ENCODE assay signal across 8 cellular contexts in genomic region chr6:88238065-88238464, GRCh38.
DNase-seq lines count a peak whose midpoint lies in the region; ATAC-seq and TF ChIP-seq lines count a peak whose summit lies in the region.

No MANE protein-coding gene starts in this region.

- peak; percentile 15 for TF ChIP-seq CTCF in activated CD8-positive, alpha-beta T cell treated with anti-CD3 and anti-CD28 coated beads for 36 hours (IDR thresholded peaks at IDR 0.05)
- TF ChIP-seq CTCF in adrenal gland (IDR thresholded peaks at IDR 0.05): peak in 4 of 6 experiments; percentile 24 to 42 (median 34)
- peak; percentile 63 for TF ChIP-seq CTCF in neural crest cell (conservative IDR thresholded peaks at IDR 0.05)

- H3K36me3 Mint-ChIP-seq in activated CD8-positive, alpha-beta T cell treated with anti-CD3 and anti-CD28 coated beads for 36 hours (ENCODE audit: low read depth): no peaks in the 10 kb centered on the region
- H3K36me3 Mint-ChIP-seq in activated CD8-positive, alpha-beta T cell treated with anti-CD3 and anti-CD28 coated beads, Interleukin-2, amount 10 ng/mL, durations not matched to agents 7 days and 5 days (ENCODE audit: low read depth): no peaks in the 10 kb centered on the region
- H3K36me3 Mint-ChIP-seq in neural crest cell (ENCODE audit: low read depth): peaks cover 7% of the 10 kb centered on the region

- H3K9me3 Mint-ChIP-seq in activated CD8-positive, alpha-beta T cell treated with anti-CD3 and anti-CD28 coated beads for 36 hours: peaks cover 3% of the 10 kb centered on the region
- H3K9me3 Mint-ChIP-seq in activated CD8-positive, alpha-beta T cell treated with anti-CD3 and anti-CD28 coated beads, Interleukin-2, amount 10 ng/mL, durations not matched to agents 7 days and 5 days (ENCODE audit: insufficient read depth): no peaks in the 10 kb centered on the region
- H3K9me3 Mint-ChIP-seq in neural crest cell: peaks cover 21% of the 10 kb centered on the region

- no peak overlapping the region for H3K27ac Mint-ChIP-seq in activated CD8-positive, alpha-beta T cell treated with anti-CD3 and anti-CD28 coated beads for 36 hours
- H3K27ac Mint-ChIP-seq in activated CD8-positive, alpha-beta T cell treated with anti-CD3 and anti-CD28 coated beads, Interleukin-2, amount 10 ng/mL, durations not matched to agents 7 days and 5 days: no peak overlapping the region
- no peak overlapping the region for H3K27ac Mint-ChIP-seq in neural crest cell (ENCODE audit: unreplicated experiment)

- POLR2A ChIA-PET in activated CD8-positive, alpha-beta T cell treated with anti-CD3 and anti-CD28 coated beads for 36 hours (lab: Charles Lee): no interaction called here
- POLR2A ChIA-PET in activated CD8-positive, alpha-beta T cell treated with anti-CD3 and anti-CD28 coated beads, Interleukin-2, amount 10 ng/mL, durations not matched to agents 7 days and 5 days (lab: Charles Lee): no interaction called here

- no peak for ATAC-seq in activated CD8-positive, alpha-beta T cell treated with anti-CD3 and anti-CD28 coated beads for 36 hours
- no peak for ATAC-seq in activated CD8-positive, alpha-beta T cell treated with anti-CD3 and anti-CD28 coated beads, Interleukin-2, amount 10 ng/mL, durations not matched to agents 7 days and 5 days
- peak; percentile 71 for ATAC-seq in HG03135 (IDR thresholded peaks at IDR 0.05; ENCODE audit: unreplicated experiment)

- H3K27ac ChIP-seq in adrenal gland: no peak overlapping the region

- no peak for TF ChIP-seq POLR2A in adrenal gland (IDR thresholded peaks at IDR 0.05)

- CTCF ChIA-PET in activated CD8-positive, alpha-beta T cell treated with anti-CD3 and anti-CD28 coated beads for 36 hours (lab: Charles Lee): interaction anchor here (1.2 kb wide), 3 partner anchors 308 to 848 kb away, joined by 3 to 4 read pairs (median 4); no protein-coding TSS in a partner anchor
- CTCF ChIA-PET in activated CD8-positive, alpha-beta T cell treated with anti-CD3 and anti-CD28 coated beads, Interleukin-2, amount 10 ng/mL, durations not matched to agents 7 days and 5 days (lab: Charles Lee): no interaction called here

- no peaks in the 10 kb centered on the region for H3K4me1 Mint-ChIP-seq in activated CD8-positive, alpha-beta T cell treated with anti-CD3 and anti-CD28 coated beads for 36 hours (ENCODE audit: low read depth)
- H3K4me1 Mint-ChIP-seq in activated CD8-positive, alpha-beta T cell treated with anti-CD3 and anti-CD28 coated beads, Interleukin-2, amount 10 ng/mL, durations not matched to agents 7 days and 5 days (ENCODE audit: low read depth): no peaks in the 10 kb centered on the region
- no peaks in the 10 kb centered on the region for H3K4me1 Mint-ChIP-seq in neural crest cell

- no peaks in the 10 kb centered on the region for H3K27me3 ChIP-seq in adrenal gland

- H3K4me1 ChIP-seq in adrenal gland (replicated peaks in 1 of 2): no peaks in the 10 kb centered on the region

- H3K4me3 Mint-ChIP-seq in activated CD8-positive, alpha-beta T cell treated with anti-CD3 and anti-CD28 coated beads for 36 hours: no peak overlapping the region
- H3K4me3 Mint-ChIP-seq in activated CD8-positive, alpha-beta T cell treated with anti-CD3 and anti-CD28 coated beads, Interleukin-2, amount 10 ng/mL, durations not matched to agents 7 days and 5 days: no peak overlapping the region
- no peak overlapping the region for H3K4me3 Mint-ChIP-seq in neural crest cell

- no peaks in the 10 kb centered on the region for H3K36me3 ChIP-seq in adrenal gland (replicated peaks in 1 of 2)

- intact Hi-C loops in activated CD8-positive, alpha-beta T cell treated with anti-CD3 and anti-CD28 coated beads for 36 hours (cut with micrococcal nuclease): loop anchor here (10.0 kb wide), 1 partner anchor 403 kb away; no protein-coding TSS in a partner anchor
- intact Hi-C loops in adrenal gland (cut with DNase I): no loop called here

- no peaks in the 10 kb centered on the region for H3K9me3 ChIP-seq in adrenal gland (replicated peaks in 1 of 3)

- H3K27me3 Mint-ChIP-seq in activated CD8-positive, alpha-beta T cell treated with anti-CD3 and anti-CD28 coated beads for 36 hours: no peaks in the 10 kb centered on the region
- no peaks in the 10 kb centered on the region for H3K27me3 Mint-ChIP-seq in activated CD8-positive, alpha-beta T cell treated with anti-CD3 and anti-CD28 coated beads, Interleukin-2, amount 10 ng/mL, durations not matched to agents 7 days and 5 days (ENCODE audit: low read depth)
- H3K27me3 Mint-ChIP-seq in neural crest cell (ENCODE audit: low read depth): no peaks in the 10 kb centered on the region

- DNase-seq in activated CD8-positive, alpha-beta T cell treated with anti-CD3 and anti-CD28 coated beads for 36 hours: peak; percentile 4
- no peak for DNase-seq in activated CD8-positive, alpha-beta T cell treated with anti-CD3 and anti-CD28 coated beads, Interleukin-2, amount 10 ng/mL, durations not matched to agents 7 days and 5 days
- DNase-seq in adrenal gland: peak in 2 of 7 donors; percentile 10 to 13
- no peak for DNase-seq in neural crest cell (ENCODE audit: low read depth, low spot score)
- DNase-seq in activated effector memory CD4-positive, alpha-beta T cell treated with Interleukin-2 at 50 U/mL for 16 hours: no peak
- DNase-seq in NCI-H2081 treated with DMSO at 0.1 percent for 48 hours (lab: John Stamatoyannopoulos, UW): no peak
- no peak for DNase-seq in DMS153 treated with DMSO at 0.1 percent for 48 hours (lab: John Stamatoyannopoulos, UW; ENCODE audit: unreplicated experiment)

- H3K4me3 ChIP-seq in adrenal gland: no peak overlapping the region

- 17 to 36% (median 28%) methylated on average over 1 of the region's 1 CpG for WGBS in adrenal gland, 4 donors
